Comparison of ENCODE assay signal across 25 cellular contexts in genomic region chr6:412146-412886, GRCh38. TPM values are rescaled to one million over a fixed set of nuclear protein-coding genes. Genes with fewer than 3 reads are reported as not detected.
DNase-seq lines count a peak whose midpoint lies in the region; ATAC-seq and TF ChIP-seq lines count a peak whose summit lies in the region.
"Had no signal": no experiment of that assay in that cellular context is flagged by ENCODE, and none has a peak within 500 bp of the region (broad histone marks: within the 10 kb centered on the region; RNA-seq: fewer than 3 reads in every experiment).

No MANE protein-coding gene starts in this region.

- ATAC-seq in stimulated activated effector memory CD8-positive, alpha-beta T cell treated with anti-CD3 and anti-CD28 coated beads, Interleukin-12 subunit alpha, Interleukin-12 subunit beta, amount 100 ng/mL, for 72 hours, result peak; percentile 3
- ATAC-seq in GM18907 (IDR thresholded peaks at IDR 0.05; ENCODE audit: unreplicated experiment), result no peak
- ATAC-seq: K562, mucosa of descending colon, T-cell had no signal

- peaks cover 84% of the 10 kb centered on the region for H3K36me3 Mint-ChIP-seq in activated T-cell treated with anti-CD3 and anti-CD28 coated beads, Interleukin-2, amount 50 U/mL, for 24 hours (ENCODE audit: low read depth)
- H3K36me3 Mint-ChIP-seq in activated T-helper 1 cell treated with anti-CD3 and anti-CD28 coated beads, Interleukin-12 subunit alpha, Interleukin-12 subunit beta, Interleukin-2, Interleukin-4 antibody, amounts not matched to agents 30 ng/mL and 10 ng/mL and 1 ng/mL, durations not matched to agents 14 hours and 24 hours and 36 hours (ENCODE audit: low read depth), result peaks cover 82% of the 10 kb centered on the region
- H3K36me3 Mint-ChIP-seq in stimulated activated effector memory CD8-positive, alpha-beta T cell treated with anti-CD3 and anti-CD28 coated beads, Interleukin-12 subunit alpha, Interleukin-12 subunit beta, amount 100 ng/mL, for 72 hours, result peaks cover 58% of the 10 kb centered on the region

- no peak overlapping the region for H3K4me3 Mint-ChIP-seq in activated T-cell treated with anti-CD3 and anti-CD28 coated beads, Interleukin-2, amount 50 U/mL, for 24 hours
- no peak overlapping the region for H3K4me3 Mint-ChIP-seq in activated T-helper 1 cell treated with anti-CD3 and anti-CD28 coated beads, Interleukin-12 subunit alpha, Interleukin-12 subunit beta, Interleukin-2, Interleukin-4 antibody, amounts not matched to agents 30 ng/mL and 10 ng/mL and 1 ng/mL, durations not matched to agents 14 hours and 24 hours and 36 hours
- H3K4me3 Mint-ChIP-seq in stimulated activated effector memory CD8-positive, alpha-beta T cell treated with anti-CD3 and anti-CD28 coated beads, Interleukin-12 subunit alpha, Interleukin-12 subunit beta, amount 100 ng/mL, for 72 hours, result no peak overlapping the region
- H3K4me3 Mint-ChIP-seq: T-cell had no signal

- peaks cover 13% of the 10 kb centered on the region for H3K9me3 Mint-ChIP-seq in activated T-cell treated with anti-CD3 and anti-CD28 coated beads, Interleukin-2, amount 50 U/mL, for 24 hours
- H3K9me3 Mint-ChIP-seq in activated T-helper 1 cell treated with anti-CD3 and anti-CD28 coated beads, Interleukin-12 subunit alpha, Interleukin-12 subunit beta, Interleukin-2, Interleukin-4 antibody, amounts not matched to agents 30 ng/mL and 10 ng/mL and 1 ng/mL, durations not matched to agents 14 hours and 24 hours and 36 hours, result peaks cover 34% of the 10 kb centered on the region
- H3K9me3 Mint-ChIP-seq in stimulated activated effector memory CD8-positive, alpha-beta T cell treated with anti-CD3 and anti-CD28 coated beads, Interleukin-12 subunit alpha, Interleukin-12 subunit beta, amount 100 ng/mL, for 72 hours, result peaks cover 10% of the 10 kb centered on the region

- in situ Hi-C loops in GM18951 (cut with MboI; ENCODE audit: low sequenced_read_pairs, unreplicated experiment), result no loop called here

- peak overlapping the region; percentile 83 for H3K27ac Mint-ChIP-seq in activated T-cell treated with anti-CD3 and anti-CD28 coated beads, Interleukin-2, amount 50 U/mL, for 24 hours
- H3K27ac Mint-ChIP-seq in activated T-helper 1 cell treated with anti-CD3 and anti-CD28 coated beads, Interleukin-12 subunit alpha, Interleukin-12 subunit beta, Interleukin-2, Interleukin-4 antibody, amounts not matched to agents 30 ng/mL and 10 ng/mL and 1 ng/mL, durations not matched to agents 14 hours and 24 hours and 36 hours, result peak overlapping the region; percentile 40
- H3K27ac Mint-ChIP-seq in stimulated activated effector memory CD8-positive, alpha-beta T cell treated with anti-CD3 and anti-CD28 coated beads, Interleukin-12 subunit alpha, Interleukin-12 subunit beta, amount 100 ng/mL, for 72 hours, result peak overlapping the region; percentile 87
- H3K27ac Mint-ChIP-seq: T-cell had no signal

- peaks cover 65% of the 10 kb centered on the region for H3K4me1 Mint-ChIP-seq in activated T-cell treated with anti-CD3 and anti-CD28 coated beads, Interleukin-2, amount 50 U/mL, for 24 hours (ENCODE audit: low read depth)
- peaks cover 57% of the 10 kb centered on the region for H3K4me1 Mint-ChIP-seq in activated T-helper 1 cell treated with anti-CD3 and anti-CD28 coated beads, Interleukin-12 subunit alpha, Interleukin-12 subunit beta, Interleukin-2, Interleukin-4 antibody, amounts not matched to agents 30 ng/mL and 10 ng/mL and 1 ng/mL, durations not matched to agents 14 hours and 24 hours and 36 hours (ENCODE audit: low read depth)
- peaks cover 29% of the 10 kb centered on the region for H3K4me1 Mint-ChIP-seq in stimulated activated effector memory CD8-positive, alpha-beta T cell treated with anti-CD3 and anti-CD28 coated beads, Interleukin-12 subunit alpha, Interleukin-12 subunit beta, amount 100 ng/mL, for 72 hours

- no peaks in the 10 kb centered on the region for H3K27me3 Mint-ChIP-seq in activated T-cell treated with anti-CD3 and anti-CD28 coated beads, Interleukin-2, amount 50 U/mL, for 24 hours
- no peaks in the 10 kb centered on the region for H3K27me3 Mint-ChIP-seq in activated T-helper 1 cell treated with anti-CD3 and anti-CD28 coated beads, Interleukin-12 subunit alpha, Interleukin-12 subunit beta, Interleukin-2, Interleukin-4 antibody, amounts not matched to agents 30 ng/mL and 10 ng/mL and 1 ng/mL, durations not matched to agents 14 hours and 24 hours and 36 hours (ENCODE audit: insufficient read depth)
- H3K27me3 Mint-ChIP-seq: T-cell had no signal

- intact Hi-C loops in activated T-helper 1 cell treated with anti-CD3 and anti-CD28 coated beads, Interleukin-12 subunit alpha, Interleukin-12 subunit beta, Interleukin-2, Interleukin-4 antibody, amounts not matched to agents 30 ng/mL and 10 ng/mL and 1 ng/mL, durations not matched to agents 14 hours and 24 hours and 36 hours (cut with micrococcal nuclease), result loop anchor here (1.0 kb wide), 1 partner anchor 8 kb away; no protein-coding TSS in a partner anchor

- peak; percentile 26 for TF ChIP-seq POLR2A in GM18951 (IDR thresholded peaks at IDR 0.05; ENCODE audit: extremely low read depth, insufficient read depth, insufficient read length)

- DNase-seq in activated T-cell treated with anti-CD3 and anti-CD28 coated beads, Interleukin-2, amount 50 U/mL, for 24 hours, result no peak
- no peak for DNase-seq in activated T-cell treated with anti-CD3 and anti-CD28 coated beads, Interleukin-2, amount 50 U/mL, for 1 hour
- DNase-seq in activated T-helper 1 cell treated with anti-CD3 and anti-CD28 coated beads, Interleukin-12 subunit alpha, Interleukin-12 subunit beta, Interleukin-2, Interleukin-4 antibody, amounts not matched to agents 30 ng/mL and 10 ng/mL and 1 ng/mL, durations not matched to agents 14 hours and 24 hours and 36 hours (ENCODE audit: low spot score), result no peak
- no peak for DNase-seq in stimulated activated effector memory CD8-positive, alpha-beta T cell treated with anti-CD3 and anti-CD28 coated beads, Interleukin-12 subunit alpha, Interleukin-12 subunit beta, amount 100 ng/mL, for 72 hours (ENCODE audit: low spot score in 2 of 2)
- DNase-seq in NCI-H2081 treated with DMSO at 0.1 percent for 48 hours (lab: John Stamatoyannopoulos, UW) (no peak), LoVo (ENCODE audit: low spot score) (no peak)
- DNase-seq: activated CD4-positive, CD25-positive, alpha-beta regulatory T cell treated with anti-CD3 and anti-CD28 coated beads, Interleukin-2, amount 50 U/mL, for 72 hours; activated gamma-delta T cell treated with Interleukin-2 at 50 U/mL for 16 hours; aorta; DMS153; effector memory CD4-positive, alpha-beta T cell; erythroblast; glutamatergic neuron; HCEC 1CT; MG63; mucosa of descending colon; NCI-H2227 treated with DMSO at 0.1 percent for 48 hours; ovary; SJCRH30; small intestine; T-cell; trophoblast cell had no signal

RNA-seq across cellular contexts. Expression of gene IRF4, which starts 20.8 kb away (rescaled TPM):
- total RNA-seq in activated T-helper 1 cell treated with anti-CD3 and anti-CD28 coated beads, Interleukin-12 subunit alpha, Interleukin-12 subunit beta, Interleukin-2, Interleukin-4 antibody, amounts not matched to agents 30 ng/mL and 10 ng/mL and 1 ng/mL, durations not matched to agents 14 hours and 24 hours and 36 hours, result 911 and 929 TPM in 2 replicates
- total RNA-seq: SJCRH30 had no signal
